In genomic region chr10:19014034-19014433, GRCh38 we compare ENCODE assay signal across 23 cellular contexts. TPM values are rescaled to one million over a fixed set of nuclear protein-coding genes. Genes with fewer than 3 reads are reported as not detected.
DNase-seq lines count a peak whose midpoint lies in the region; ATAC-seq, FAIRE-seq and TF ChIP-seq lines count a peak whose summit lies in the region.
"Had no signal": no experiment of that assay in that cellular context is flagged by ENCODE, and none has a peak within 500 bp of the region (broad histone marks: within the 10 kb centered on the region; RNA-seq: fewer than 3 reads in every experiment).

No MANE protein-coding gene starts in this region.

- peaks cover 11% of the 10 kb centered on the region for H3K9me3 ChIP-seq in MG63
- H3K9me3 ChIP-seq in ascending aorta, result no peaks in the 10 kb centered on the region
- no peaks in the 10 kb centered on the region for H3K9me3 ChIP-seq in T-helper 17 cell (ENCODE audit: control insufficient read depth, low read length, poor library complexity, severe bottlenecking)
- H3K9me3 ChIP-seq: Peyer's patch, uterus had no signal

- H3K4me3 ChIP-seq in MG63 (no peak overlapping the region), bronchial epithelial cell (ENCODE audit: low read depth, low read length) (no peak overlapping the region), ascending aorta (no peak overlapping the region)
- H3K4me3 ChIP-seq: Peyer's patch, uterus had no signal

- H3K4me1 Mint-ChIP-seq in T-helper 17 cell, result no peaks in the 10 kb centered on the region
- H3K4me1 Mint-ChIP-seq: T-cell had no signal

- H3K27ac Mint-ChIP-seq in T-helper 17 cell, result no peak overlapping the region
- H3K27ac Mint-ChIP-seq: activated CD4-positive, alpha-beta memory T cell treated with anti-CD3 and anti-CD28 coated beads for 36 hours; T-cell had no signal

- no peak overlapping the region for H3K27ac ChIP-seq in ascending aorta
- H3K27ac ChIP-seq: Peyer's patch, uterus, WERI-Rb-1 had no signal

- no peak for FAIRE-seq in bronchial epithelial cell (lab: Jason Lieb, UNC)
- FAIRE-seq: HepG2 had no signal

- no peak overlapping the region for H3K4me3 Mint-ChIP-seq in T-helper 17 cell
- H3K4me3 Mint-ChIP-seq: activated CD4-positive, alpha-beta memory T cell treated with anti-CD3 and anti-CD28 coated beads for 36 hours; activated T-cell treated with anti-CD3 and anti-CD28 coated beads, Interleukin-2, amount 50 U/mL, for 4 hours; T-cell had no signal

- H3K4me1 ChIP-seq in ascending aorta, result no peaks in the 10 kb centered on the region
- H3K4me1 ChIP-seq: Peyer's patch, uterus had no signal

- H3K36me3 Mint-ChIP-seq in T-helper 17 cell (ENCODE audit: low read depth), result no peaks in the 10 kb centered on the region
- H3K36me3 Mint-ChIP-seq: activated CD4-positive, alpha-beta memory T cell treated with anti-CD3 and anti-CD28 coated beads for 36 hours; T-cell had no signal

- H3K27me3 Mint-ChIP-seq in T-helper 17 cell, result no peaks in the 10 kb centered on the region
- H3K27me3 Mint-ChIP-seq: activated CD4-positive, alpha-beta memory T cell treated with anti-CD3 and anti-CD28 coated beads for 36 hours; T-cell had no signal

- DNase-seq in AG08395 (ENCODE audit: low spot score), result peak; percentile 2
- peak; percentile 73 for DNase-seq in MG63
- DNase-seq in bronchial epithelial cell (ENCODE audit: low read depth), result peak; percentile 81
- DNase-seq in iris pigment epithelial cell (ENCODE audit: low read depth), result peak; percentile 60
- no peak for DNase-seq in ascending aorta (ENCODE audit: low spot score in 2 of 2)
- no peak for DNase-seq in activated T-cell treated with anti-CD3 and anti-CD28 coated beads, Interleukin-2, amount 50 U/mL, for 1 hour
- DNase-seq in T-helper 17 cell, result no peak
- DNase-seq in hippocampal formation (lab: John Stamatoyannopoulos, UW), result no peak
- DNase-seq: activated CD4-positive, alpha-beta memory T cell treated with anti-CD3 and anti-CD28 coated beads for 36 hours; activated naive CD4-positive, alpha-beta T cell treated with anti-CD3 and anti-CD28 coated beads, Interleukin-2, amount 50 U/mL, for 16 hours; activated T-cell treated with anti-CD3 and anti-CD28 coated beads, Interleukin-2, amount 50 U/mL, for 4 hours; caudate nucleus; effector CD4-positive, alpha-beta T cell; foreskin melanocyte; NCI-H2081; NCI-H69; right cardiac atrium; T-cell; uterus; WERI-Rb-1 had no signal

- no peak for ATAC-seq in T-helper 17 cell
- ATAC-seq: activated T-cell treated with anti-CD3 and anti-CD28 coated beads, Interleukin-2, amount 50 U/mL, for 4 hours; HepG2; left lobe of liver; right cardiac atrium; T-cell had no signal

- intact Hi-C loops in ascending aorta (cut with DNase I), result no loop called here

- TF ChIP-seq CTCF in bronchial epithelial cell (IDR thresholded peaks at IDR 0.05; ENCODE audit: insufficient read depth, low read length, severe bottlenecking) (no peak), ascending aorta (IDR thresholded peaks at IDR 0.05) (no peak)

- H3K27me3 ChIP-seq in MG63 (no peaks in the 10 kb centered on the region), bronchial epithelial cell (ENCODE audit: control insufficient read depth, insufficient read depth, low read length) (no peaks in the 10 kb centered on the region), ascending aorta (no peaks in the 10 kb centered on the region)
- H3K27me3 ChIP-seq: Peyer's patch, uterus had no signal

- no peaks in the 10 kb centered on the region for H3K36me3 ChIP-seq in MG63
- H3K36me3 ChIP-seq in bronchial epithelial cell (ENCODE audit: control insufficient read depth, insufficient read depth, low read length), result no peaks in the 10 kb centered on the region
- no peaks in the 10 kb centered on the region for H3K36me3 ChIP-seq in ascending aorta
- H3K36me3 ChIP-seq: Peyer's patch, uterus, WERI-Rb-1 had no signal

RNA-seq across cellular contexts. Expression of gene MALRD1, which starts 34.6 kb away (rescaled TPM):
- total RNA-seq in MG63 (2014; rRNA removed; shearing (Covaris generic); ENCODE audit: low replicate concordance), result 0.26 TPM in 1 of 2 replicates, not detected in the other
- total RNA-seq in bronchial epithelial cell, result not detected in 2 replicates
- total RNA-seq in ascending aorta, result not detected
- total RNA-seq in T-helper 17 cell, result not detected
- total RNA-seq: activated CD4-positive, alpha-beta memory T cell treated with anti-CD3 and anti-CD28 coated beads for 36 hours; activated T-cell treated with anti-CD3 and anti-CD28 coated beads, Interleukin-2, amount 50 U/mL, for 4 hours; left lobe of liver had no signal

Comparison
In these comparisons a context has a peak if more than half of its experiments do, and no peak if none do; other contexts are left out.
1. DNase-seq: peak in AG08395 (single experiment), MG63 (single experiment), bronchial epithelial cell (single experiment) and iris pigment epithelial cell (single experiment); none in ascending aorta (0 of 2), activated T-cell treated with anti-CD3 and anti-CD28 coated beads, Interleukin-2, amount 50 U/mL, for 1 hour (single experiment), T-helper 17 cell (0 of 3) and hippocampal formation (0 of 2).